ENCODE assay signal across 11 cellular contexts in the genomic region with DNA sequence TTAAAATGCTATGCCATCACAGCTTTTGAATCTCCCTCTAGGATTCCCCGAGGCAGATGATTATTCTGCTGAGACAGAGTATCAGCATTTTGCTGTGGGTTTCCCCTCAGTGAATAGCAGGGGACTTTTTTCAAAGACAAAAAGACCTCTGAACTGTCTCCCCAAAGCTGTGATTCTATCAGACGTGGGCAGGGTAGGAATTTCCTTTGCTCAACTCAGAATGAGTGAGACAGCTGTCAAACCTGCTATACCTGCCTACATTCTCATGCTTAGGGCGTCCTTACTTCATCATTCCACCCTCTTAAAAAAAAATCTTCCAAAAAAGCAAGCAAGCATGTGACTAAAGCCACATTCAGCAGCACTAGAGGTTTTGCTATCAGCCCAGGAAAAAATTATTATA.
DNase-seq lines count a peak whose midpoint lies in the region; ATAC-seq and TF ChIP-seq lines count a peak whose summit lies in the region.
"Had no signal": no experiment of that assay in that cellular context is flagged by ENCODE, and none has a peak within 500 bp of the region (broad histone marks: within the 10 kb centered on the region; RNA-seq: fewer than 3 reads in every experiment).

No MANE protein-coding gene starts in this region.

- CTCF ChIA-PET in CD4-positive, alpha-beta T cell (lab: Charles Lee), result no interaction called here

- H3K27me3 Mint-ChIP-seq in CD4-positive, alpha-beta T cell, result no peaks in the 10 kb centered on the region

- no peak overlapping the region for H3K4me3 Mint-ChIP-seq in CD4-positive, alpha-beta T cell

- intact Hi-C loops in CD4-positive, alpha-beta T cell (cut with DNase I, micrococcal nuclease), result no loop called here

- POLR2A ChIA-PET in CD4-positive, alpha-beta T cell (lab: Charles Lee), result no interaction called here

- H3K4me1 ChIP-seq in foreskin keratinocyte, result peaks cover 18% of the 10 kb centered on the region

- peak; percentile 36 for ATAC-seq in GM19468 (IDR thresholded peaks at IDR 0.05; ENCODE audit: extremely low read depth, unreplicated experiment)
- peak; percentile 55 for ATAC-seq in HG03159 (IDR thresholded peaks at IDR 0.05; ENCODE audit: unreplicated experiment)
- ATAC-seq in foreskin keratinocyte, result peak; percentile 98
- ATAC-seq in CD4-positive, alpha-beta T cell (ENCODE audit: poor library complexity), result no peak

- no peaks in the 10 kb centered on the region for H3K36me3 Mint-ChIP-seq in CD4-positive, alpha-beta T cell (ENCODE audit: low read depth)

- no peaks in the 10 kb centered on the region for H3K27me3 ChIP-seq in foreskin keratinocyte
- H3K27me3 ChIP-seq in CD4-positive, alpha-beta T cell (ENCODE audit: control insufficient read depth, insufficient read depth, low read length), result no peaks in the 10 kb centered on the region

- DNase-seq in GM10266 (ENCODE audit: extremely low spot score) (peak; percentile 23), foreskin keratinocyte (peak; percentile 90 to 95), ecto neural progenitor cell (ENCODE audit: low spot score) (no peak), A172 (ENCODE audit: low spot score) (no peak), RPMI8226 (no peak)
- DNase-seq in CD4-positive, alpha-beta T cell, result no peak
- DNase-seq: activated CD4-positive, CD25-positive, alpha-beta regulatory T cell treated with anti-CD3 and anti-CD28 coated beads, Interleukin-2, amount 50 U/mL, for 72 hours; activated gamma-delta T cell treated with Interleukin-2 at 50 U/mL for 16 hours; kidney glomerular epithelial cell had no signal

- H3K9me3 Mint-ChIP-seq in CD4-positive, alpha-beta T cell, result no peaks in the 10 kb centered on the region

- TF ChIP-seq CTCF in GM10266 (IDR thresholded peaks at IDR 0.05; ENCODE audit: control insufficient read depth, insufficient read depth, low read depth, missing control alignments), result no peak
- no peak for TF ChIP-seq CTCF in foreskin keratinocyte (conservative IDR thresholded peaks at IDR 0.05)
- TF ChIP-seq CTCF in CD4-positive, alpha-beta T cell (IDR thresholded peaks at IDR 0.05), result no peak

- H3K9me3 ChIP-seq in CD4-positive, alpha-beta T cell (ENCODE audit: control insufficient read depth, low read length), result no peaks in the 10 kb centered on the region

- no peaks in the 10 kb centered on the region for H3K4me1 Mint-ChIP-seq in CD4-positive, alpha-beta T cell (ENCODE audit: low read depth)

- no peak overlapping the region for H3K27ac Mint-ChIP-seq in CD4-positive, alpha-beta T cell

- peak overlapping the region; percentile 91 for H3K27ac ChIP-seq in foreskin keratinocyte
- no peak overlapping the region for H3K27ac ChIP-seq in CD4-positive, alpha-beta T cell (ENCODE audit: low read depth, low read length)

Comparison
In these comparisons a context has a peak if more than half of its experiments do, and no peak if none do; other contexts are left out.
1. DNase-seq: peak in GM10266 (single experiment) and foreskin keratinocyte (2 of 2); none in ecto neural progenitor cell (single experiment), A172 (single experiment), RPMI8226 (single experiment) and CD4-positive, alpha-beta T cell (0 of 10).